Comparison of ENCODE assay signal across 7 cellular contexts in genomic region chr10:102644066-102644645, GRCh38. TPM values are rescaled to one million over a fixed set of nuclear protein-coding genes. Genes with fewer than 3 reads are reported as not detected.
DNase-seq lines count a peak whose midpoint lies in the region; ATAC-seq and TF ChIP-seq lines count a peak whose summit lies in the region.

A gene with protein sequence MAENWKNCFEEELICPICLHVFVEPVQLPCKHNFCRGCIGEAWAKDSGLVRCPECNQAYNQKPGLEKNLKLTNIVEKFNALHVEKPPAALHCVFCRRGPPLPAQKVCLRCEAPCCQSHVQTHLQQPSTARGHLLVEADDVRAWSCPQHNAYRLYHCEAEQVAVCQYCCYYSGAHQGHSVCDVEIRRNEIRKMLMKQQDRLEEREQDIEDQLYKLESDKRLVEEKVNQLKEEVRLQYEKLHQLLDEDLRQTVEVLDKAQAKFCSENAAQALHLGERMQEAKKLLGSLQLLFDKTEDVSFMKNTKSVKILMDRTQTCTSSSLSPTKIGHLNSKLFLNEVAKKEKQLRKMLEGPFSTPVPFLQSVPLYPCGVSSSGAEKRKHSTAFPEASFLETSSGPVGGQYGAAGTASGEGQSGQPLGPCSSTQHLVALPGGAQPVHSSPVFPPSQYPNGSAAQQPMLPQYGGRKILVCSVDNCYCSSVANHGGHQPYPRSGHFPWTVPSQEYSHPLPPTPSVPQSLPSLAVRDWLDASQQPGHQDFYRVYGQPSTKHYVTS (plus strand): TSS chr10:102644479. CDS start chr10:102644618, 139 bp downstream.

- TF ChIP-seq CTCF in GM13977 (IDR thresholded peaks at IDR 0.05; ENCODE audit: extremely low read depth, insufficient read depth, missing control alignments) = no peak
- TF ChIP-seq CTCF in subcutaneous adipose tissue (IDR thresholded peaks at IDR 0.05; ENCODE audit: low read depth) = no peak

- DNase-seq in GM13977 (ENCODE audit: low spot score) (peak; percentile 70), NCI-H146 (lab: John Stamatoyannopoulos, UW) (peak; percentile 74), epidermal melanocyte (ENCODE audit: insufficient read length, low spot score) (peak; percentile 9)
- peak; percentile 62 for DNase-seq in activated CD8-positive, alpha-beta memory T cell treated with anti-CD3 and anti-CD28 coated beads, Interleukin-2, amount 50 U/mL, for 4 hours

- in situ Hi-C loops in GM13977 (cut with MboI; ENCODE audit: low pct_unique_long_range_greater_than_20kb, low sequenced_read_pairs, unreplicated experiment) = no loop called here

- peaks cover 4 to 15% of the 10 kb centered on the region in 2 donors for H3K36me3 ChIP-seq in muscle layer of duodenum (ENCODE audit: control insufficient read depth in 1 of 2, insufficient read depth in 2 of 2, low read length in 2 of 2)

- H3K9me3 ChIP-seq in muscle layer of duodenum (ENCODE audit: control insufficient read depth in 1 of 2, low read length in 2 of 2) = no peaks in the 10 kb centered on the region

- no peaks in the 10 kb centered on the region for H3K27me3 ChIP-seq in muscle layer of duodenum (ENCODE audit: low read depth, low read length)

- peak within 1 kb of the TSS; percentile 92 to 99 for H3K4me3 ChIP-seq in muscle layer of duodenum (ENCODE audit: low read depth in 1 of 2, low read length in 2 of 2)

- peak within 1 kb of the TSS; percentile 99 for H3K27ac ChIP-seq in muscle layer of duodenum (ENCODE audit: low read length)

- peaks cover 21 to 40% of the 10 kb centered on the region in 2 donors for H3K4me1 ChIP-seq in muscle layer of duodenum (ENCODE audit: control insufficient read depth in 1 of 2, insufficient read depth in 2 of 2, low read length in 2 of 2)

- ATAC-seq in HG02981 (IDR thresholded peaks at IDR 0.05; ENCODE audit: unreplicated experiment) = no peak

RNA-seq across cellular contexts. Expression of the gene that starts here (rescaled TPM):
- total RNA-seq in subcutaneous adipose tissue = 100 to 1,000 TPM in 2 of 4 donors, 10 to 100 TPM in 2; 76.3 to 261 (median 111) TPM

Comparison
In these comparisons a context has a peak if more than half of its experiments do, and no peak if none do; other contexts are left out.
1. DNase-seq: peak in every context shown above with its lines; median percentile 74 in NCI-H146; 70 in GM13977; 62 in activated CD8-positive, alpha-beta memory T cell treated with anti-CD3 and anti-CD28 coated beads, Interleukin-2, amount 50 U/mL, for 4 hours; 9 in epidermal melanocyte.